Comparison of ENCODE assay signal across 18 cellular contexts in genomic region chr3:23968467-23969184, GRCh38. TPM values are rescaled to one million over a fixed set of nuclear protein-coding genes. Genes with fewer than 3 reads are reported as not detected.
DNase-seq lines count a peak whose midpoint lies in the region; ATAC-seq and TF ChIP-seq lines count a peak whose summit lies in the region.
"Had no signal": no experiment of that assay in that cellular context is flagged by ENCODE, and none has a peak within 500 bp of the region (broad histone marks: within the 10 kb centered on the region; RNA-seq: fewer than 3 reads in every experiment).

No MANE protein-coding gene starts in this region.

- POLR2A ChIA-PET in WTC11 (lab: Charles Lee): interaction anchor here (0.5 kb wide), 1 partner anchor 79 kb away, joined by 4 read pairs; no protein-coding TSS in a partner anchor

- TF ChIP-seq CTCF in chondrocyte (IDR thresholded peaks at IDR 0.05): no peak
- no peak for TF ChIP-seq CTCF in osteocyte (IDR thresholded peaks at IDR 0.05)
- TF ChIP-seq CTCF in WTC11 (IDR thresholded peaks at IDR 0.05): no peak
- no peak for TF ChIP-seq CTCF in GM10266 (IDR thresholded peaks at IDR 0.05; ENCODE audit: control insufficient read depth, insufficient read depth, low read depth, missing control alignments)

- CTCF ChIA-PET in WTC11 (lab: Charles Lee): interaction anchor here (0.5 kb wide), 1 partner anchor 39 kb away, joined by 6 read pairs; no protein-coding TSS in a partner anchor

- H3K27ac Mint-ChIP-seq in chondrocyte (ENCODE audit: unreplicated experiment) (peak overlapping the region; percentile 28), osteocyte (ENCODE audit: unreplicated experiment) (peak overlapping the region; percentile 39), WTC11 (no peak overlapping the region)
- H3K27ac Mint-ChIP-seq: activated CD8-positive, alpha-beta T cell treated with anti-CD3 and anti-CD28 coated beads for 36 hours; CD8-positive, alpha-beta T cell had no signal

- DNase-seq in HCEC 1CT: peak; percentile 83
- peak; percentile 51 for DNase-seq in NCI-H226
- DNase-seq in chondrocyte (ENCODE audit: low spot score): no peak
- DNase-seq in osteocyte (ENCODE audit: extremely low spot score, unreplicated experiment): no peak
- DNase-seq in dermis blood vessel endothelial cell: no peak
- DNase-seq in WTC11 (ENCODE audit: low spot score): no peak
- DNase-seq in NCI-H526 treated with DMSO at 0.1 percent for 48 hours (lab: John Stamatoyannopoulos, UW): no peak
- no peak for DNase-seq in GM10266 (ENCODE audit: extremely low spot score)
- DNase-seq: activated CD8-positive, alpha-beta T cell treated with anti-CD3 and anti-CD28 coated beads for 36 hours; activated gamma-delta T cell; CD8-positive, alpha-beta T cell; central memory CD4-positive, alpha-beta T cell; GDM1; NCI-H345; RPMI8226; spleen; T1000; testis had no signal

- H3K4me1 Mint-ChIP-seq in chondrocyte (ENCODE audit: low read depth) (peaks cover 40% of the 10 kb centered on the region), osteocyte (ENCODE audit: unreplicated experiment) (peaks cover 36% of the 10 kb centered on the region), WTC11 (no peaks in the 10 kb centered on the region)

- no peak for ATAC-seq in WTC11
- ATAC-seq: activated CD8-positive, alpha-beta T cell treated with anti-CD3 and anti-CD28 coated beads for 36 hours; CD8-positive, alpha-beta T cell had no signal

- no peaks in the 10 kb centered on the region for H3K9me3 Mint-ChIP-seq in chondrocyte (ENCODE audit: low read depth)
- H3K9me3 Mint-ChIP-seq in osteocyte (ENCODE audit: unreplicated experiment): no peaks in the 10 kb centered on the region
- no peaks in the 10 kb centered on the region for H3K9me3 Mint-ChIP-seq in WTC11
- H3K9me3 Mint-ChIP-seq: activated CD8-positive, alpha-beta T cell treated with anti-CD3 and anti-CD28 coated beads for 36 hours; CD8-positive, alpha-beta T cell had no signal

- no peaks in the 10 kb centered on the region for H3K27me3 Mint-ChIP-seq in chondrocyte (ENCODE audit: low read depth)
- H3K27me3 Mint-ChIP-seq in osteocyte (ENCODE audit: unreplicated experiment): no peaks in the 10 kb centered on the region
- H3K27me3 Mint-ChIP-seq in WTC11 (ENCODE audit: low read depth): no peaks in the 10 kb centered on the region
- H3K27me3 Mint-ChIP-seq: activated CD8-positive, alpha-beta T cell treated with anti-CD3 and anti-CD28 coated beads for 36 hours had no signal

- H3K4me3 Mint-ChIP-seq in chondrocyte (ENCODE audit: unreplicated experiment) (no peak overlapping the region), osteocyte (ENCODE audit: unreplicated experiment) (no peak overlapping the region), WTC11 (no peak overlapping the region)
- H3K4me3 Mint-ChIP-seq: activated CD8-positive, alpha-beta T cell treated with anti-CD3 and anti-CD28 coated beads for 36 hours; CD8-positive, alpha-beta T cell had no signal

- H3K36me3 Mint-ChIP-seq in chondrocyte (ENCODE audit: low read depth) (peaks cover 11% of the 10 kb centered on the region), osteocyte (ENCODE audit: unreplicated experiment) (peaks cover 23% of the 10 kb centered on the region), WTC11 (peaks cover 38% of the 10 kb centered on the region)

TF ChIP-seq in WTC11, 78 proteins besides CTCF, POLR2A, EP300 and RAD21:
- TF ChIP-seq SMAD4 (CRISPR knock-in tag; IDR thresholded peaks at IDR 0.05): no peak
- no peak for TF ChIP-seq NR1H2 (CRISPR knock-in tag; IDR thresholded peaks at IDR 0.05)
- TF ChIP-seq ERG (CRISPR knock-in tag; IDR thresholded peaks at IDR 0.05): no peak
- no peak for TF ChIP-seq HMGXB4 (CRISPR knock-in tag; IDR thresholded peaks at IDR 0.05)
- TF ChIP-seq TCF7 (CRISPR knock-in tag; IDR thresholded peaks at IDR 0.05; ENCODE audit: low read depth): no peak
- TF ChIP-seq STAT6 (CRISPR knock-in tag; conservative IDR thresholded peaks at IDR 0.05; ENCODE audit: low read depth): no peak
- TF ChIP-seq ZNF281 (CRISPR knock-in tag; IDR thresholded peaks at IDR 0.05): no peak

RNA-seq across cellular contexts. Expression of gene NR1D2, which starts 23.5 kb away (rescaled TPM):
- total RNA-seq in chondrocyte (14.7 to 19.8 TPM (median 19.6 TPM) in 3 replicates), osteocyte (26.4 and 29.2 TPM in 2 replicates), dermis blood vessel endothelial cell (46.3 and 50.5 TPM in 2 replicates), WTC11 (2021) (17.0 to 18.8 TPM (median 18.4 TPM) in 3 replicates)

RNA-seq across cellular contexts. Expression of gene RPL15, which starts 51.7 kb away (rescaled TPM):
- 1,295 to 1,411 TPM (median 1,362 TPM) in 3 replicates for total RNA-seq in chondrocyte
- 1,872 and 1,902 TPM in 2 replicates for total RNA-seq in osteocyte
- total RNA-seq in dermis blood vessel endothelial cell: 1,782 and 3,418 TPM in 2 replicates
- 2,428 to 2,870 TPM (median 2,865 TPM) in 3 replicates for total RNA-seq in WTC11 (2021)

RNA-seq across cellular contexts. Expression of gene NKIRAS1, which starts 51.8 kb away (rescaled TPM):
- 13.2 to 15.5 TPM (median 13.6 TPM) in 3 replicates for total RNA-seq in chondrocyte
- 12.9 and 13.1 TPM in 2 replicates for total RNA-seq in osteocyte
- total RNA-seq in dermis blood vessel endothelial cell: 6.0 and 6.8 TPM in 2 replicates
- total RNA-seq in WTC11 (2021): 6.6 to 7.3 TPM (median 6.8 TPM) in 3 replicates

Comparison
In these comparisons a context has a peak if more than half of its experiments do, and no peak if none do; other contexts are left out.
1. DNase-seq: peak in HCEC 1CT (single experiment) and NCI-H226 (single experiment); none in chondrocyte (single experiment), osteocyte (single experiment), dermis blood vessel endothelial cell (single experiment), WTC11 (single experiment), NCI-H526 treated with DMSO at 0.1 percent for 48 hours (single experiment) and GM10266 (single experiment).